Comparison of ENCODE assay signal across 10 cellular contexts in the genomic region with DNA sequence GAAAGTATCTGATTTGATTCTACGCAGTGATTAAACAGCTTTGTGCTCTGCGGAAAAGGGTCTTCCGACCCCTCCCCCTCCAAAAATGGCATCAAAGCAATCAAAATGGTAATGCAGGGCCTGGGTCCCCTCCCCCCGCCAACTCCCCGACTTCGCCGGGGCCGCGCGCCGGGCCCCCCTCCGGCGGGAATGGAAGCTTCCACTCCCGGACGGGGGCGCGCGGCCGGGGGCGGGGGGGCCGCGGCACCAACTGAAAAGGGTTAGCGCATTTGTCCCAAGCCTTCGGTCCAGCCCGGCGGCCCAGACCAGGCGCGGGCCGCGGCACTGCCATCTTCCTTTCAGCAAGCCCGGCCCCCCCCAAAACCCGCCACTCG. TPM values are rescaled to one million over a fixed set of nuclear protein-coding genes. Genes with fewer than 3 reads are reported as not detected.
DNase-seq lines count a peak whose midpoint lies in the region; ATAC-seq and FAIRE-seq lines count a peak whose summit lies in the region.
"Had no signal": no experiment of that assay in that cellular context is flagged by ENCODE, and none has a peak within 500 bp of the region (broad histone marks: within the 10 kb centered on the region; RNA-seq: fewer than 3 reads in every experiment).

No MANE protein-coding gene starts in this region.

- peaks cover 21 to 34% of the 10 kb centered on the region in 2 donors for H3K27me3 ChIP-seq in small intestine (ENCODE audit: control insufficient read depth in 2 of 2, insufficient read depth in 2 of 2, low read length in 2 of 2)

- ATAC-seq in HG03342 (IDR thresholded peaks at IDR 0.05; ENCODE audit: unreplicated experiment): no peak
- ATAC-seq: HCT116 had no signal

- WGBS in small intestine, 3 donors: 2% methylated on average over 33 of the region's 33 CpGs

- H3K4me3 ChIP-seq in small intestine (ENCODE audit: low read depth in 1 of 2, low read length in 2 of 2): no peak overlapping the region

- no peaks in the 10 kb centered on the region for H3K4me1 ChIP-seq in small intestine (ENCODE audit: control insufficient read depth in 2 of 2, insufficient read depth in 1 of 2, low read depth in 1 of 2, low read length in 1 of 2)

- no peaks in the 10 kb centered on the region for H3K9me3 ChIP-seq in small intestine (ENCODE audit: control insufficient read depth, low read depth)

- peak; percentile 24 for DNase-seq in NCI-H1105 (lab: John Stamatoyannopoulos, UW)
- peak; percentile 61 for DNase-seq in midbrain (lab: John Stamatoyannopoulos, UW)
- DNase-seq in substantia nigra (lab: John Stamatoyannopoulos, UW): peak in 34 of 49 donors; percentile 7 to 74 (median 48)
- no peak for DNase-seq in small intestine
- DNase-seq in NCI-H524 (lab: John Stamatoyannopoulos, UW): no peak
- no peak for DNase-seq in NCI-H146 treated with DMSO at 0.1 percent for 48 hours (lab: John Stamatoyannopoulos, UW; ENCODE audit: unreplicated experiment)
- DNase-seq: RPMI8226 had no signal

- no peaks in the 10 kb centered on the region for H3K36me3 ChIP-seq in small intestine (ENCODE audit: control insufficient read depth in 2 of 2, insufficient read depth in 2 of 2, low read length in 2 of 2)

- H3K27ac ChIP-seq in cingulate gyrus (ENCODE audit: low read depth, low read length): peak overlapping the region; percentile 47
- H3K27ac ChIP-seq in substantia nigra (ENCODE audit: low read depth, low read length, poor library complexity, severe bottlenecking): peak overlapping the region; percentile 70
- H3K27ac ChIP-seq in small intestine (ENCODE audit: low read depth in 1 of 2, low read length in 1 of 2): no peak overlapping the region

- FAIRE-seq in small intestine (lab: Jason Lieb, UNC): no peak

RNA-seq across cellular contexts. Expression of a gene that starts 2.9 kb away (rescaled TPM):
- under 1 TPM in 1 of 3 donors, not detected in 2; 0.09 TPM for polyA plus RNA-seq in small intestine

Comparison
In these comparisons a context has a peak if more than half of its experiments do, and no peak if none do; other contexts are left out.
1. DNase-seq: peak in NCI-H1105 (single experiment), midbrain (single experiment) and substantia nigra (34 of 49); none in small intestine (single experiment), NCI-H524 (0 of 2) and NCI-H146 treated with DMSO at 0.1 percent for 48 hours (single experiment).
2. H3K27ac ChIP-seq: peak in cingulate gyrus (single experiment) and substantia nigra (single experiment); none in small intestine (0 of 2).